17 cellular contexts compared by ENCODE assay signal in the genomic region with DNA sequence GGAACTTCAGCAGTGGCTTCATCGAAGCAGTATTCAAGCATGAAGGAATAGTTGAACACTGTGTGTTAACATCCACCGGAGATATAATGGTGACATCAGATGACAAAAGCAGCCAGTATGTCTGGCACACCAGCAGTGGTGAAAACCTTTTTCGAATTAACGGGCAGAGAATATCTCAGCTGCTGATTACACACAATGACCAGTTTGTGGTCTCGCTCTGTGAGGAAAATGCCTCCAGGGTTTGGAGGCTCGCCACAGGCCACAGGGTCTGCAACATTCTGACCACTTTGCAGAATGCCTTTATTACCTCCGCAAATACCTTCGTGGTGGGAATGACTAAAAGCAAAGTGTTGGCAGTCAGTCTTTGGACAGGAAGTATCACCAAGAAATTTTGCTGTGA.
"Had no signal": no experiment of that assay in that cellular context is flagged by ENCODE, and none has a peak within 500 bp of the region (broad histone marks: within the 10 kb centered on the region; RNA-seq: fewer than 3 reads in every experiment).

No MANE protein-coding gene starts in this region.

- H3K27me3 ChIP-seq: pancreas, thyroid gland, uterus had no signal

- H3K4me3 ChIP-seq: lower lobe of right lung, pancreas, sigmoid colon, thyroid gland, uterus had no signal

- DNase-seq: activated CD4-positive, alpha-beta T cell treated with anti-CD3 and anti-CD28 coated beads for 1 hour; activated CD8-positive, alpha-beta memory T cell treated with anti-CD3 and anti-CD28 coated beads for 24 hours; activated CD8-positive, alpha-beta memory T cell treated with anti-CD3 and anti-CD28 coated beads, Interleukin-2, amount 50 U/mL, for 48 hours; activated effector memory CD4-positive, alpha-beta T cell treated with Interleukin-2 at 50 U/mL for 16 hours; activated naive CD4-positive, alpha-beta T cell treated with anti-CD3 and anti-CD28 coated beads, Interleukin-2, amount 50 U/mL, for 16 hours; activated T-cell treated with anti-CD3 and anti-CD28 coated beads, Interleukin-2, amount 50 U/mL, for 48 hours; aorta; effector CD8-positive, alpha-beta T cell; lower lobe of right lung; natural killer cell; pancreas; sigmoid colon; stimulated activated naive CD4-positive, alpha-beta T cell; T-helper 17 cell; thyroid gland; uterus; WERI-Rb-1 had no signal

- H3K36me3 ChIP-seq: lower lobe of right lung, pancreas, sigmoid colon, thyroid gland, uterus, WERI-Rb-1 had no signal

- FAIRE-seq: pancreas had no signal
